Comparison of ENCODE assay signal across 8 cellular contexts in the genomic region with DNA sequence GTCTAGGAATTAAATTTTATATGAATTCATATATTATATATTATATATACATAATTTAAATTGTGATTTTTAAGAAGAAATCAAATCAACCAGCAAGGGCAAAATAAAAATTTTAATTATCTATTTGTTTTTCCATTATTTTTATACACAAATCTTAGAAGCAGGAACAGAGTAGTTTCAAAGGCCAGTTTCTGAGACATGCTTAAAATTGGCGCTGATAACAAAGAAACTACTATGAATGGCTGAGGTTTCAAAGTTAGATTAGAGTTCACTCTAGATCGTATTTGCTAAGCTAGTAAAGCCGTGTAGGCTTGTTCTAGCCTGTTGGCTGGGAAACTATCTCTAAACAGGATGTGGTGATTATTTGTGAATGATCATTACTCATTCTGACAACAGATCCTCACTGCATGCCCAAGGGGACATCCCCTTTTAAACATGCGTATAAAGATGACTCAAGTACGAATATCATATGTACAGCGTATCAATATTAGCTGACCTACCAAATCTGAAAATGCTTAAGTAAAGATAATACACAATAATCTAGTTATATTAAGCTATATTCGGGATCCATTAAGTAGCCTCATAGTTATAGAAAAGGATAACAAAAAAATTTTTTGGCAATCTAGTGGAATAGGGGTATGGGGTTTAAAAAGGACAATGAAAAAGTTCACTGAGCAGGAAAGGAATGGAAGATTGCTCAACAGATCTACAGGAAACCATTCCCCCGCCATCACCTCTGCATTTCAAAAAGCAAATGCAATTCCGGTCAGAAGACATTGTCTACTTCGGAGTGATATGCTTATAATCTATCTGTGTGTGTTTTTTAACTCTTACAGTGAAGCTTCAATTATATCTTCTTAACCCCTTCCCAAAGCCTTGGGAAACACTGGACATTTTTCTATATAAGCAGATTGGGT.
DNase-seq lines count a peak whose midpoint lies in the region; ATAC-seq lines count a peak whose summit lies in the region.

No MANE protein-coding gene starts in this region.

- ATAC-seq in HG03025 (IDR thresholded peaks at IDR 0.05; ENCODE audit: low FRiP score, unreplicated experiment), result peak; percentile 80
- no peak for ATAC-seq in HG02678 (IDR thresholded peaks at IDR 0.05; ENCODE audit: unreplicated experiment)

- peak overlapping the region; percentile 74 for H3K27ac ChIP-seq in epithelial cell of prostate

- peak; percentile 6 for DNase-seq in stimulated activated CD8-positive, alpha-beta memory T cell treated with anti-CD3 and anti-CD28 coated beads, Interleukin-12 subunit alpha, Interleukin-12 subunit beta, amount 100 ng/mL, for 1 hour (ENCODE audit: low read depth)
- DNase-seq in stimulated activated CD8-positive, alpha-beta memory T cell treated with anti-CD3 and anti-CD28 coated beads, Interleukin-4, amount 100 ng/mL, for 48 hours, result no peak
- DNase-seq in RKO (ENCODE audit: low spot score) (peak; percentile 39), epithelial cell of prostate (ENCODE audit: low read depth, low spot score) (peak; percentile 93), AML-193 (lab: John Stamatoyannopoulos, UW) (no peak), DMS114 treated with DMSO at 0.1 percent for 48 hours (lab: John Stamatoyannopoulos, UW; ENCODE audit: unreplicated experiment) (no peak)

Comparison
In these comparisons a context has a peak if more than half of its experiments do, and no peak if none do; other contexts are left out.
1. DNase-seq: peak in stimulated activated CD8-positive, alpha-beta memory T cell treated with anti-CD3 and anti-CD28 coated beads, Interleukin-12 subunit alpha, Interleukin-12 subunit beta, amount 100 ng/mL, for 1 hour (single experiment), RKO (single experiment) and epithelial cell of prostate (single experiment); none in stimulated activated CD8-positive, alpha-beta memory T cell treated with anti-CD3 and anti-CD28 coated beads, Interleukin-4, amount 100 ng/mL, for 48 hours (single experiment), AML-193 (0 of 2) and DMS114 treated with DMSO at 0.1 percent for 48 hours (single experiment).